ENCODE assay signal across 1 cellular context in the genomic region with DNA sequence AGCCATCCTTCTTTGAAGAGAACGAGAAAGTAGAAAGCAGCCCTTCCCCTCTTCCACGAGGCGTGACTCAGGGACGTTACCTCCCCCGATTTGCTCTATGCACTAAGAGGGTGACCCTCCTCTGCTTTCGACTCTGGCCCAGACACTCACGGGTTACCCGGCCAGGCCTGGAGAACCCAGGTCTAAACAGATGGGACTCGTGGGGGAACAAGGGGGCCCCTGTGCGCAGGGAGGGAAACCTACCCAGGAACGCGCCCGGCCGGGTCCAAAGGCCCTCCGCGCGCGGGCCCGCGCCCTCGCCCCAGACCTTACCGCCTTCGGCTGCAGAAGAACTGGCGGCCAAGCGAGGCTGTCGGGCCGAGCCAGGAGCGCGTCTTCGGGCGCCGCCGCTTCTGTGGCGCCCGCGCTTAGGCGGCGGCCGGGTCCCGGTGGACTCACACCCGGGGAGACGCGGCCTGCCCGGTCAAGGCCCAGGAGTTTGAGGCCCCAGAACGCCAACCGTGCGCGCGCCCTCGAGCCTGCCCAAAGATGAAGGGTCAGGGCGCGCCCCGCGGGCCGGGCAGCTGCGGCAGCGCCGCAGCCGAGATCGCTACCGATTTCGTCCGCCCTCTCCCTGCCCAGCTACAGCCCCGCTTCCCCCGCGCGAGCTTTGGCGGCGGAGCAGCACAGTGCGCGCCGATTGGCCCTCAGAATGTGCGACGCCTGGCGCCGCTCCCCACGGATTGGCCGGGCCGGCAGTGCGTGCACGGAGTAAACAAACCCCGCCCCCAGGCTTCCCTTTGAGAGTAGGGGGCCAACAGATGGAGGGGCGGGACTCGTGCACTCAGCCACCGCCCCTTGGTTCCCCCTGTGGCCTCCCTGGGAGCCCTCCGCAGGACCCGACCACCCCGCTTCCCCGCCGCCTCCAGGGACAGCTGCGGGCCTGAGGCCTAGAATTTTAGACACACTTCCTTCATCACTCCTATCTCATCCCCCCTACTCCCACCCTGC.
TF ChIP-seq lines count a peak whose summit lies in the region.

A gene with protein sequence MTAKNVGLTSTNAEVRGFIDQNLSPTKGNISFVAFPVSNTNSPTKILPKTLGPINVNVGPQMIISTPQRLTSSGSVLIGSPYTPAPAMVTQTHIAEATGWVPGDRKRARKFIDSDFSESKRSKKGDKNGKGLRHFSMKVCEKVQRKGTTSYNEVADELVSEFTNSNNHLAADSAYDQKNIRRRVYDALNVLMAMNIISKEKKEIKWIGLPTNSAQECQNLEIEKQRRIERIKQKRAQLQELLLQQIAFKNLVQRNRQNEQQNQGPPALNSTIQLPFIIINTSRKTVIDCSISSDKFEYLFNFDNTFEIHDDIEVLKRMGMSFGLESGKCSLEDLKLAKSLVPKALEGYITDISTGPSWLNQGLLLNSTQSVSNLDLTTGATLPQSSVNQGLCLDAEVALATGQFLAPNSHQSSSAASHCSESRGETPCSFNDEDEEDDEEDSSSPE (minus strand): TSS at position 674 of the 990 bp plus-strand sequence. CDS start 47,795 bp downstream, outside the sequence.

TF ChIP-seq in IMR-90, 13 proteins besides CTCF, POLR2A, EP300 and RAD21 (continued from another document):
- TF ChIP-seq FOS (IDR thresholded peaks at IDR 0.05; ENCODE audit: low read depth, low read length) = no peak
- no peak for TF ChIP-seq NFE2L2 (IDR thresholded peaks at IDR 0.05; ENCODE audit: low read depth, low read length)
- TF ChIP-seq CEBPB (IDR thresholded peaks at IDR 0.05; ENCODE audit: low read depth, low read length) = no peak
- peak; percentile 66; the same call in 1 of the 2 replicates for TF ChIP-seq MXI1 (IDR thresholded peaks at IDR 0.05; ENCODE audit: borderline replicate concordance, low read depth, low read length)
- no peak for TF ChIP-seq ELK1 (IDR thresholded peaks at IDR 0.05; ENCODE audit: borderline replicate concordance, low read depth, low read length)
